2 cellular contexts compared by ENCODE assay signal in the genomic region with DNA sequence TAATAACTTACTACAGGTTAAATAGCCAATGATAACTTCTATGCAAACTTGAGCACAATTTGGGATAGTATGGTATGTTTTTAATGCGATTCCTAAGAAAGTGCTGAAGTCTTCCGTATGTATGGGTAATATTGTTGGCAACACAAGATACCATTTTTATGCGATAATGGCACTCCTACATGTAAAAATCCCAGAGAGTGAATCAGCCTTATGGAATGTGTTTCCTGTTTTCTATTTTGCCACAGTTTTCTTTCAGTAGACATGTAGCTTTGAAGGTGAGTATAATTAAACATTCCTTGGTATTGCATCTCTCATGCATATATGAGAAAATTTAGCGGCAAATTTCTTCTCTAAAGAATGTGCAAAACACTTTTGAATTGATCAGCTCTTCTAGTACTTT.
TF ChIP-seq lines count a peak whose summit lies in the region.

No MANE protein-coding gene starts in this region.

TF ChIP-seq in endothelial cell of umbilical vein, 7 proteins besides CTCF, POLR2A, EP300 and RAD21:
- TF ChIP-seq FOS (IDR thresholded peaks at IDR 0.05; ENCODE audit: borderline replicate concordance, insufficient read depth, low read length) (peak; percentile 26), EZH2 (IDR thresholded peaks at IDR 0.05; ENCODE audit: borderline replicate concordance, low read depth, low read length, severe bottlenecking) (no peak), JUN (IDR thresholded peaks at IDR 0.05; ENCODE audit: borderline replicate concordance, insufficient read depth, insufficient read length, low read depth) (peak; percentile 84), MYC (IDR thresholded peaks at IDR 0.05; ENCODE audit: low read depth, low read length) (no peak)
- TF ChIP-seq, protein P1, sequence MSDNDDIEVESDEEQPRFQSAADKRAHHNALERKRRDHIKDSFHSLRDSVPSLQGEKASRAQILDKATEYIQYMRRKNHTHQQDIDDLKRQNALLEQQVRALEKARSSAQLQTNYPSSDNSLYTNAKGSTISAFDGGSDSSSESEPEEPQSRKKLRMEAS (IDR thresholded peaks at IDR 0.05; ENCODE audit: insufficient read depth, insufficient read length), result no peak

TF ChIP-seq in GM23338, 12 proteins besides CTCF, POLR2A, EP300 and RAD21:
- TF ChIP-seq, protein P2, sequence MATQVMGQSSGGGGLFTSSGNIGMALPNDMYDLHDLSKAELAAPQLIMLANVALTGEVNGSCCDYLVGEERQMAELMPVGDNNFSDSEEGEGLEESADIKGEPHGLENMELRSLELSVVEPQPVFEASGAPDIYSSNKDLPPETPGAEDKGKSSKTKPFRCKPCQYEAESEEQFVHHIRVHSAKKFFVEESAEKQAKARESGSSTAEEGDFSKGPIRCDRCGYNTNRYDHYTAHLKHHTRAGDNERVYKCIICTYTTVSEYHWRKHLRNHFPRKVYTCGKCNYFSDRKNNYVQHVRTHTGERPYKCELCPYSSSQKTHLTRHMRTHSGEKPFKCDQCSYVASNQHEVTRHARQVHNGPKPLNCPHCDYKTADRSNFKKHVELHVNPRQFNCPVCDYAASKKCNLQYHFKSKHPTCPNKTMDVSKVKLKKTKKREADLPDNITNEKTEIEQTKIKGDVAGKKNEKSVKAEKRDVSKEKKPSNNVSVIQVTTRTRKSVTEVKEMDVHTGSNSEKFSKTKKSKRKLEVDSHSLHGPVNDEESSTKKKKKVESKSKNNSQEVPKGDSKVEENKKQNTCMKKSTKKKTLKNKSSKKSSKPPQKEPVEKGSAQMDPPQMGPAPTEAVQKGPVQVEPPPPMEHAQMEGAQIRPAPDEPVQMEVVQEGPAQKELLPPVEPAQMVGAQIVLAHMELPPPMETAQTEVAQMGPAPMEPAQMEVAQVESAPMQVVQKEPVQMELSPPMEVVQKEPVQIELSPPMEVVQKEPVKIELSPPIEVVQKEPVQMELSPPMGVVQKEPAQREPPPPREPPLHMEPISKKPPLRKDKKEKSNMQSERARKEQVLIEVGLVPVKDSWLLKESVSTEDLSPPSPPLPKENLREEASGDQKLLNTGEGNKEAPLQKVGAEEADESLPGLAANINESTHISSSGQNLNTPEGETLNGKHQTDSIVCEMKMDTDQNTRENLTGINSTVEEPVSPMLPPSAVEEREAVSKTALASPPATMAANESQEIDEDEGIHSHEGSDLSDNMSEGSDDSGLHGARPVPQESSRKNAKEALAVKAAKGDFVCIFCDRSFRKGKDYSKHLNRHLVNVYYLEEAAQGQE (IDR thresholded peaks at IDR 0.05; ENCODE audit: unreplicated experiment), result no peak
- TF ChIP-seq EZH2 (IDR thresholded peaks at IDR 0.05; ENCODE audit: low read depth, unreplicated experiment) (no peak), NANOG (IDR thresholded peaks at IDR 0.05; ENCODE audit: borderline replicate concordance) (no peak), STAT1 (IDR thresholded peaks at IDR 0.05; ENCODE audit: unreplicated experiment) (no peak), POLR2AphosphoS5 (IDR thresholded peaks at IDR 0.05; ENCODE audit: low read depth) (no peak), CREB1 (CRISPR knock-in tag; IDR thresholded peaks at IDR 0.05; ENCODE audit: low read depth) (no peak), EZH2phosphoT487 (IDR thresholded peaks at IDR 0.05; ENCODE audit: unreplicated experiment) (no peak), JUNB (IDR thresholded peaks at IDR 0.05; ENCODE audit: unreplicated experiment) (no peak), ZNF114 (CRISPR knock-in tag; IDR thresholded peaks at IDR 0.05) (no peak), ZNF331 (CRISPR knock-in tag; IDR thresholded peaks at IDR 0.05; ENCODE audit: low read depth) (no peak)
- TF ChIP-seq, protein P3, sequence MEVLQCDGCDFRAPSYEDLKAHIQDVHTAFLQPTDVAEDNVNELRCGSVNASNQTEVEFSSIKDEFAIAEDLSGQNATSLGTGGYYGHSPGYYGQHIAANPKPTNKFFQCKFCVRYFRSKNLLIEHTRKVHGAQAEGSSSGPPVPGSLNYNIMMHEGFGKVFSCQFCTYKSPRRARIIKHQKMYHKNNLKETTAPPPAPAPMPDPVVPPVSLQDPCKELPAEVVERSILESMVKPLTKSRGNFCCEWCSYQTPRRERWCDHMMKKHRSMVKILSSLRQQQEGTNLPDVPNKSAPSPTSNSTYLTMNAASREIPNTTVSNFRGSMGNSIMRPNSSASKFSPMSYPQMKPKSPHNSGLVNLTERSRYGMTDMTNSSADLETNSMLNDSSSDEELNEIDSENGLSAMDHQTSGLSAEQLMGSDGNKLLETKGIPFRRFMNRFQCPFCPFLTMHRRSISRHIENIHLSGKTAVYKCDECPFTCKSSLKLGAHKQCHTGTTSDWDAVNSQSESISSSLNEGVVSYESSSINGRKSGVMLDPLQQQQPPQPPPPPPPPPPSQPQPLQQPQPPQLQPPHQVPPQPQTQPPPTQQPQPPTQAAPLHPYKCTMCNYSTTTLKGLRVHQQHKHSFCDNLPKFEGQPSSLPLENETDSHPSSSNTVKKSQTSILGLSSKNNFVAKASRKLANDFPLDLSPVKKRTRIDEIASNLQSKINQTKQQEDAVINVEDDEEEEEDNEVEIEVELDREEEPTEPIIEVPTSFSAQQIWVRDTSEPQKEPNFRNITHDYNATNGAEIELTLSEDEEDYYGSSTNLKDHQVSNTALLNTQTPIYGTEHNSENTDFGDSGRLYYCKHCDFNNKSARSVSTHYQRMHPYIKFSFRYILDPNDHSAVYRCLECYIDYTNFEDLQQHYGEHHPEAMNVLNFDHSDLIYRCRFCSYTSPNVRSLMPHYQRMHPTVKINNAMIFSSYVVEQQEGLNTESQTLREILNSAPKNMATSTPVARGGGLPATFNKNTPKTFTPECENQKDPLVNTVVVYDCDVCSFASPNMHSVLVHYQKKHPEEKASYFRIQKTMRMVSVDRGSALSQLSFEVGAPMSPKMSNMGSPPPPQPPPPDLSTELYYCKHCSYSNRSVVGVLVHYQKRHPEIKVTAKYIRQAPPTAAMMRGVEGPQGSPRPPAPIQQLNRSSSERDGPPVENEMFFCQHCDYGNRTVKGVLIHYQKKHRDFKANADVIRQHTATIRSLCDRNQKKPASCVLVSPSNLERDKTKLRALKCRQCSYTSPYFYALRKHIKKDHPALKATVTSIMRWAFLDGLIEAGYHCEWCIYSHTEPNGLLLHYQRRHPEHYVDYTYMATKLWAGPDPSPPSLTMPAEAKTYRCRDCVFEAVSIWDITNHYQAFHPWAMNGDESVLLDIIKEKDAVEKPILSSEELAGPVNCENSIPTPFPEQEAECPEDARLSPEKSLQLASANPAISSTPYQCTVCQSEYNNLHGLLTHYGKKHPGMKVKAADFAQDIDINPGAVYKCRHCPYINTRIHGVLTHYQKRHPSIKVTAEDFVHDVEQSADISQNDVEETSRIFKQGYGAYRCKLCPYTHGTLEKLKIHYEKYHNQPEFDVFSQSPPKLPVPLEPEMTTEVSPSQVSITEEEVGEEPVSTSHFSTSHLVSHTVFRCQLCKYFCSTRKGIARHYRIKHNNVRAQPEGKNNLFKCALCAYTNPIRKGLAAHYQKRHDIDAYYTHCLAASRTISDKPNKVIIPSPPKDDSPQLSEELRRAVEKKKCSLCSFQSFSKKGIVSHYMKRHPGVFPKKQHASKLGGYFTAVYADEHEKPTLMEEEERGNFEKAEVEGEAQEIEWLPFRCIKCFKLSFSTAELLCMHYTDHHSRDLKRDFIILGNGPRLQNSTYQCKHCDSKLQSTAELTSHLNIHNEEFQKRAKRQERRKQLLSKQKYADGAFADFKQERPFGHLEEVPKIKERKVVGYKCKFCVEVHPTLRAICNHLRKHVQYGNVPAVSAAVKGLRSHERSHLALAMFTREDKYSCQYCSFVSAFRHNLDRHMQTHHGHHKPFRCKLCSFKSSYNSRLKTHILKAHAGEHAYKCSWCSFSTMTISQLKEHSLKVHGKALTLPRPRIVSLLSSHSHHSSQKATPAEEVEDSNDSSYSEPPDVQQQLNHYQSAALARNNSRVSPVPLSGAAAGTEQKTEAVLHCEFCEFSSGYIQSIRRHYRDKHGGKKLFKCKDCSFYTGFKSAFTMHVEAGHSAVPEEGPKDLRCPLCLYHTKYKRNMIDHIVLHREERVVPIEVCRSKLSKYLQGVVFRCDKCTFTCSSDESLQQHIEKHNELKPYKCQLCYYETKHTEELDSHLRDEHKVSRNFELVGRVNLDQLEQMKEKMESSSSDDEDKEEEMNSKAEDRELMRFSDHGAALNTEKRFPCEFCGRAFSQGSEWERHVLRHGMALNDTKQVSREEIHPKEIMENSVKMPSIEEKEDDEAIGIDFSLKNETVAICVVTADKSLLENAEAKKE (CRISPR knock-in tag; IDR thresholded peaks at IDR 0.05), result no peak
- TF ChIP-seq, protein P4, sequence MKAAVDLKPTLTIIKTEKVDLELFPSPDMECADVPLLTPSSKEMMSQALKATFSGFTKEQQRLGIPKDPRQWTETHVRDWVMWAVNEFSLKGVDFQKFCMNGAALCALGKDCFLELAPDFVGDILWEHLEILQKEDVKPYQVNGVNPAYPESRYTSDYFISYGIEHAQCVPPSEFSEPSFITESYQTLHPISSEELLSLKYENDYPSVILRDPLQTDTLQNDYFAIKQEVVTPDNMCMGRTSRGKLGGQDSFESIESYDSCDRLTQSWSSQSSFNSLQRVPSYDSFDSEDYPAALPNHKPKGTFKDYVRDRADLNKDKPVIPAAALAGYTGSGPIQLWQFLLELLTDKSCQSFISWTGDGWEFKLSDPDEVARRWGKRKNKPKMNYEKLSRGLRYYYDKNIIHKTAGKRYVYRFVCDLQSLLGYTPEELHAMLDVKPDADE (IDR thresholded peaks at IDR 0.05), result no peak
